10 cellular contexts compared by ENCODE assay signal in genomic region chr18:11147962-11148654, GRCh38. TPM values are rescaled to one million over a fixed set of nuclear protein-coding genes. Genes with fewer than 3 reads are reported as not detected.
DNase-seq lines count a peak whose midpoint lies in the region; ATAC-seq and TF ChIP-seq lines count a peak whose summit lies in the region.
"Had no signal": no experiment of that assay in that cellular context is flagged by ENCODE, and none has a peak within 500 bp of the region (broad histone marks: within the 10 kb centered on the region; RNA-seq: fewer than 3 reads in every experiment).

No MANE protein-coding gene starts in this region.

- H3K4me3 ChIP-seq in GM23248 = peak overlapping the region; percentile 67; the same call in 1 of the 2 replicates
- H3K4me3 ChIP-seq in liver (ENCODE audit: low read depth in 1 of 3, low read length in 3 of 3) = peak overlapping the region; percentile 1 to 79 (median 72)

- H3K27ac ChIP-seq in GM23248 = no peak overlapping the region
- H3K27ac ChIP-seq in liver (ENCODE audit: low read depth in 1 of 2, low read length in 2 of 2) = no peak overlapping the region

- H3K9me3 ChIP-seq in GM23248 (ENCODE audit: low read depth) = no peaks in the 10 kb centered on the region
- H3K9me3 ChIP-seq in liver (ENCODE audit: control insufficient read depth in 4 of 4, low read length in 3 of 4) = no peaks in the 10 kb centered on the region

- no peaks in the 10 kb centered on the region for H3K9me2 ChIP-seq in GM23248 (ENCODE audit: insufficient read depth)

- H3K36me3 ChIP-seq in GM23248 (ENCODE audit: low read depth) (no peaks in the 10 kb centered on the region), liver (ENCODE audit: control insufficient read depth in 4 of 4, insufficient read depth in 3 of 4, low read depth in 1 of 4, low read length in 3 of 4) (no peaks in the 10 kb centered on the region)

- in situ Hi-C loops in GM23248 (cut with MboI) = loop anchor here (25.0 kb wide), 1 partner anchor 286 kb away; no protein-coding TSS in a partner anchor

- ATAC-seq in stimulated activated naive B cell treated with anti-CD40 and anti-IgM and Interleukin-4, amounts not matched to agents 10 μg/mL and 1 μg/mL and 100 μg/mL, for 72 hours (replicated peaks) = no peak

- no peaks in the 10 kb centered on the region for H3K36me3 Mint-ChIP-seq in brain
- no peaks in the 10 kb centered on the region for H3K36me3 Mint-ChIP-seq in stimulated activated naive B cell treated with anti-CD40 and anti-IgM and Interleukin-4, amounts not matched to agents 10 μg/mL and 1 μg/mL and 100 μg/mL, for 72 hours

- no peak overlapping the region for H3K4me2 ChIP-seq in GM23248 (ENCODE audit: unreplicated experiment)

- H3K27me3 ChIP-seq in GM23248 (replicated peaks; ENCODE audit: insufficient read depth) = peaks cover 51% of the 10 kb centered on the region
- no peaks in the 10 kb centered on the region for H3K27me3 ChIP-seq in liver (ENCODE audit: control insufficient read depth in 4 of 4, insufficient read depth in 4 of 4, low read length in 3 of 4)

- H3K79me2 ChIP-seq in GM23248 (ENCODE audit: insufficient read depth) = no peaks in the 10 kb centered on the region

- DNase-seq in GM23248 (peak; percentile 22), NCI-H128 (lab: John Stamatoyannopoulos, UW; ENCODE audit: unreplicated experiment) (no peak), iPS-NIHi7 (ENCODE audit: extremely low spot score) (no peak), SK-N-DZ (ENCODE audit: low spot score) (no peak)
- no peak for DNase-seq in stimulated activated naive B cell treated with anti-CD40 and anti-IgM and Interleukin-4, amounts not matched to agents 10 μg/mL and 1 μg/mL and 100 μg/mL, for 72 hours
- no peak for DNase-seq in effector CD4-positive, alpha-beta T cell
- DNase-seq: mammary epithelial cell, NCI-H1930 had no signal

- no peaks in the 10 kb centered on the region for H4K20me1 ChIP-seq in GM23248 (ENCODE audit: insufficient read depth)

- H3K9ac ChIP-seq in GM23248 (no peak overlapping the region), liver (ENCODE audit: low read depth in 1 of 2, low read length in 2 of 2) (no peak overlapping the region)

- no peaks in the 10 kb centered on the region for H3F3A ChIP-seq in GM23248 (ENCODE audit: insufficient read depth)

- TF ChIP-seq CTCF in brain (conservative IDR thresholded peaks at IDR 0.05) = no peak
- no peak for TF ChIP-seq CTCF in liver (IDR thresholded peaks at IDR 0.05; ENCODE audit: low read depth, low read length, missing input control)

- H3K27me3 Mint-ChIP-seq in brain = peaks cover 71% of the 10 kb centered on the region
- H3K27me3 Mint-ChIP-seq in stimulated activated naive B cell treated with anti-CD40 and anti-IgM and Interleukin-4, amounts not matched to agents 10 μg/mL and 1 μg/mL and 100 μg/mL, for 72 hours = peaks cover 51 to 67% of the 10 kb centered on the region in 2 donors

- H3K4me1 Mint-ChIP-seq in brain = peaks cover 33% of the 10 kb centered on the region
- H3K4me1 Mint-ChIP-seq in stimulated activated naive B cell treated with anti-CD40 and anti-IgM and Interleukin-4, amounts not matched to agents 10 μg/mL and 1 μg/mL and 100 μg/mL, for 72 hours = peaks cover 7 to 14% of the 10 kb centered on the region in 2 donors

- H3K4me1 ChIP-seq in GM23248 (ENCODE audit: insufficient read depth) (no peaks in the 10 kb centered on the region), liver (ENCODE audit: control insufficient read depth in 4 of 4, insufficient read depth in 4 of 4, low read length in 3 of 4) (peaks cover 9 to 58% (median 40%) of the 10 kb centered on the region in 4 donors)

- peak overlapping the region; percentile 73 to 91 (median 78) for H3K4me3 Mint-ChIP-seq in brain
- H3K4me3 Mint-ChIP-seq in stimulated activated naive B cell treated with anti-CD40 and anti-IgM and Interleukin-4, amounts not matched to agents 10 μg/mL and 1 μg/mL and 100 μg/mL, for 72 hours = peak overlapping the region in 1 of 2 donors; percentile 36

- 9 to 13% methylated on average over 38 of the region's 38 CpGs for WGBS in GM23248 (ENCODE audit: low coverage in 1 of 2, low lambda C conversion rate in 2 of 2, missing lambda C conversion rate in 2 of 2), 2 experiments
- 28% methylated on average over 38 of the region's 38 CpGs for WGBS in liver

- peak overlapping the region; percentile 69; the same call in 1 of the 2 replicates for H2AFZ ChIP-seq in GM23248

- no peak for TF ChIP-seq RAD21 in liver (IDR thresholded peaks at IDR 0.05)

- H3K9me3 Mint-ChIP-seq in brain = no peaks in the 10 kb centered on the region
- H3K9me3 Mint-ChIP-seq in stimulated activated naive B cell treated with anti-CD40 and anti-IgM and Interleukin-4, amounts not matched to agents 10 μg/mL and 1 μg/mL and 100 μg/mL, for 72 hours = no peaks in the 10 kb centered on the region

- H3K27ac Mint-ChIP-seq in brain = peak overlapping the region in 4 of 5 experiments; percentile 16 to 62 (median 58)
- H3K27ac Mint-ChIP-seq in stimulated activated naive B cell treated with anti-CD40 and anti-IgM and Interleukin-4, amounts not matched to agents 10 μg/mL and 1 μg/mL and 100 μg/mL, for 72 hours = peak overlapping the region; percentile 60

TF ChIP-seq in liver, 16 proteins besides CTCF, POLR2A, EP300 and RAD21:
- TF ChIP-seq ATF3 (IDR thresholded peaks at IDR 0.05) (no peak), EGR1 (IDR thresholded peaks at IDR 0.05; ENCODE audit: low read depth in 2 of 2) (no peak), JUND (IDR thresholded peaks at IDR 0.05) (no peak), GABPA (IDR thresholded peaks at IDR 0.05 in 1 of 2, conservative IDR thresholded peaks at IDR 0.05 in 1 of 2) (no peak), ZBTB33 (IDR thresholded peaks at IDR 0.05) (no peak), HNF4G (IDR thresholded peaks at IDR 0.05) (no peak), FOXA1 (IDR thresholded peaks at IDR 0.05) (no peak), TAF1 (conservative IDR thresholded peaks at IDR 0.05) (no peak), RXRA (IDR thresholded peaks at IDR 0.05) (no peak), REST (IDR thresholded peaks at IDR 0.05) (no peak)

RNA-seq across cellular contexts. Expression of gene PIEZO2, which starts 1.3 kb away (rescaled TPM):
- 1.1 and 1.5 TPM in 2 replicates for total RNA-seq in GM23248 (2014; rRNA removed; shearing (Covaris generic))
- polyA plus RNA-seq in GM23248 (2016; fragmentation: Nextera tagmentation; extraction: Ambion mirVana) = 0.65 and 0.93 TPM in 2 replicates
- polyA plus RNA-seq in brain (ENCODE audit: insufficient read depth, low read depth, low replicate concordance) = 5.9 TPM
- total RNA-seq in liver = 10 to 100 TPM in 1 of 2 donors, 1 to 10 TPM in 1; 7.2 to 12.3 TPM
- 1 to 10 TPM; 1.1 to 2.5 TPM for polyA plus RNA-seq in liver
- not detected in 2 replicates for polyA plus RNA-seq in SK-N-DZ (2014; cell fraction: cytosol; rRNA removed)
- not detected in 2 replicates for polyA plus RNA-seq in SK-N-DZ (2014; cell fraction: nucleus; rRNA removed)
- polyA plus RNA-seq: mammary epithelial cell had no signal
